In the genomic region with DNA sequence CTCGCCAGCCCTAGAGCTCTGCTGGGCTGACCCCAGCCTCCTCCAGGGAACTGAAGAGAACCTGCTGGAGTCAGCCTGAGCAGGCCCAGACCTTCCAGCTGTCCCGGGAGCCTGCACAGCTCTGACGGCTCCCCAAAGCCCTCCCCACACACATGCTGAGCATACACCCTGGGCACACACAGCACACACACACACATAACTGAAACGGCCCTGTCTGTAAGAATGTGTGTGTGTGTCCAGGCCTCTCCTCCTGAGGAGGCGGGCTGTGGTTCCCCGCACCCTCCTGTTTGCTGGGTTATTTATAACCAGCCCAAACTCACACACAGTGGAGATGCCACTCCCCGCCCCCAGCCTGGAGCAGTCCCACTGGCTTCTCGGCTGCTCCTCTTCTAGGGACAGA, we compare ENCODE assay signal across 9 cellular contexts. TPM values are rescaled to one million over a fixed set of nuclear protein-coding genes. Genes with fewer than 3 reads are reported as not detected.
A peak's percentile ranks its signal among the peaks of the same experiment; 100 is the strongest.
DNase-seq lines count a peak whose midpoint lies in the region; ATAC-seq and TF ChIP-seq lines count a peak whose summit lies in the region.
"Had no signal": no experiment of that assay in that cellular context is flagged by ENCODE, and none has a peak within 500 bp of the region (broad histone marks: within the 10 kb centered on the region; RNA-seq: fewer than 3 reads in every experiment).

No MANE protein-coding gene starts in this region.

- no peak overlapping the region for H3K4me3 ChIP-seq in BJ (ENCODE audit: low read depth, low read length)
- H3K4me3 ChIP-seq in RWPE2 (ENCODE audit: severe bottlenecking), result no peak overlapping the region
- H3K4me3 ChIP-seq in foreskin fibroblast (ENCODE audit: low read depth in 1 of 2, low read length in 2 of 2), result no peak overlapping the region
- no peak overlapping the region for H3K4me3 ChIP-seq in ovary

- TF ChIP-seq CTCF in BJ (IDR thresholded peaks at IDR 0.05; ENCODE audit: insufficient read depth, low read depth, low read length), result no peak
- no peak for TF ChIP-seq CTCF in RWPE2 (IDR thresholded peaks at IDR 0.05; ENCODE audit: poor library complexity, severe bottlenecking)
- no peak for TF ChIP-seq CTCF in foreskin fibroblast (IDR thresholded peaks at IDR 0.05; ENCODE audit: low read depth, low read length)
- no peak for TF ChIP-seq CTCF in ovary (IDR thresholded peaks at IDR 0.05)
- TF ChIP-seq CTCF in GM10266 (IDR thresholded peaks at IDR 0.05; ENCODE audit: control insufficient read depth, insufficient read depth, low read depth, missing control alignments), result no peak

- DNase-seq in BJ (ENCODE audit: low read depth) (peak; percentile 85), RWPE2 (ENCODE audit: low spot score) (no peak), foreskin fibroblast (peak; percentile 85 to 89), ovary (peak; percentile 58 to 74 (median 63)), GM10266 (ENCODE audit: extremely low spot score) (no peak)
- no peak for DNase-seq in activated CD4-positive, alpha-beta T cell treated with anti-CD3 and anti-CD28 coated beads for 1 hour
- DNase-seq: DND-41 had no signal

- TF ChIP-seq EP300 in ovary (IDR thresholded peaks at IDR 0.05), result no peak

- no peaks in the 10 kb centered on the region for H3K9me3 ChIP-seq in RWPE2 (ENCODE audit: severe bottlenecking)
- no peaks in the 10 kb centered on the region for H3K9me3 ChIP-seq in ovary

- CTCF ChIA-PET in BJ (lab: Yijun Ruan, JAX), result interaction anchor here (1.2 to 1.7 kb wide), 3 partner anchors 11 to 107 kb away, joined by 4 read pairs; no protein-coding TSS in a partner anchor

- no peak for TF ChIP-seq POLR2A in ovary (IDR thresholded peaks at IDR 0.05)

- no peaks in the 10 kb centered on the region for H3K36me3 ChIP-seq in BJ (ENCODE audit: control insufficient read depth, insufficient read depth, low read length)
- H3K36me3 ChIP-seq in RWPE2 (ENCODE audit: low read depth), result no peaks in the 10 kb centered on the region
- H3K36me3 ChIP-seq in ovary, result no peaks in the 10 kb centered on the region

- H3K4me1 ChIP-seq in RWPE2 (ENCODE audit: insufficient read depth, poor library complexity, severe bottlenecking) (no peaks in the 10 kb centered on the region), ovary (ENCODE audit: insufficient read depth) (peaks cover 7% of the 10 kb centered on the region)

- H3K27ac ChIP-seq in RWPE2 (ENCODE audit: poor library complexity, severe bottlenecking) (no peak overlapping the region), ovary (peak overlapping the region; percentile 44 to 49)

- WGBS in ovary, 3 donors, result 8 to 13% (median 13%) methylated on average over 8 of the region's 8 CpGs

- no peaks in the 10 kb centered on the region for H3K27me3 ChIP-seq in BJ (ENCODE audit: control insufficient read depth, insufficient read depth, low read length)
- H3K27me3 ChIP-seq in RWPE2 (ENCODE audit: insufficient read depth, poor library complexity, severe bottlenecking), result no peaks in the 10 kb centered on the region
- no peaks in the 10 kb centered on the region for H3K27me3 ChIP-seq in ovary

- ATAC-seq in RWPE2 (ENCODE audit: low read depth), result peak; percentile 43; the same call in 1 of the 3 replicates
- no peak for ATAC-seq in GM19395 (IDR thresholded peaks at IDR 0.05; ENCODE audit: unreplicated experiment)
- ATAC-seq in GM18867 (IDR thresholded peaks at IDR 0.05; ENCODE audit: unreplicated experiment), result no peak

- intact Hi-C loops in ovary (cut with DNase I), result no loop called here

- POLR2A ChIA-PET in BJ (lab: Charles Lee), result no interaction called here

RNA-seq across cellular contexts. Expression of a gene that starts 20.2 kb away (rescaled TPM):
- polyA plus RNA-seq in BJ (2011; rRNA removed) (15.4 and 18.0 TPM in 2 replicates), ovary (10 to 100 TPM; 17.1 to 28.0 TPM)
- polyA minus RNA-seq in BJ (2011; rRNA and poly(A)+ RNA removed), result 23.9 and 33.2 TPM in 2 replicates
- total RNA-seq in ovary, result 10 to 100 TPM in 5 of 7 donors, 1 to 10 TPM in 2; 4.2 to 31.0 (median 23.0) TPM

Comparison
In these comparisons a context has a peak if more than half of its experiments do, and no peak if none do; other contexts are left out.
1. DNase-seq: peak in BJ (single experiment), foreskin fibroblast (2 of 2) and ovary (5 of 5); none in RWPE2 (single experiment), GM10266 (single experiment) and activated CD4-positive, alpha-beta T cell treated with anti-CD3 and anti-CD28 coated beads for 1 hour (single experiment).